Comparison of ENCODE assay signal across 18 cellular contexts in the genomic region with DNA sequence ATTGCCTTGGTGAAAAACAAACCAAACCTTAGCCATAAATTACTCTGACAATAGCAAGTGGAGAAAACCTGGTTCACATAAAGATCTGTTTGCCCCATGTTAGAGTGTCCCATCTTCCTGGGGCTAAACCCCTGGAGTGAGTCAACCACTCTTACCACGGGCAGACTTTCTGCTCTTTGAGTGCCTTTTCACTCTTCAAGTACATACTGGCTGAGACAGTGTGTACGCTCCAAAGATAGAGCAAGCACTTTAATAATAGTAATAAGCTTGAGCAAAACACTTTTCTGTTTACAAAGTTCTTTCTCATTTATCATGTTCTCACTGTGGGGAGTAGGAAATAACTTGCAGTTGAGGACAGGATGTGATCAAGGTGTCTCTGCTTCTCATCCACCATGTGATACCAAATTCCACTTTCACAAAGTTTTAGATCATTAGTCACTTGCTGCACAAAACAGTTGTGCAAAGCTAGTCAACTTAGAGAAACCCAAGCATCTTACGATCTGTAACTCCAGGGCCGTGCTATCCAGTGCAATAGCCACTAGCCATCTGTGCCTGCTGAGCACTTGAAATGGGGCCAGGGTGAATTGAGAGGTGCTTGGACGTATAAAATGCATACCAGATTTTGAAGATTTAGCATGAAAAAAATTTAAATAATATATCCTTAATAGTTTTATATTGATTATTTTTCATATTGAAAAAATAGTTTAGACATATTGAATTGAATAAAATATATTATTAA.
DNase-seq lines count a peak whose midpoint lies in the region; ATAC-seq and TF ChIP-seq lines count a peak whose summit lies in the region.
"Had no signal": no experiment of that assay in that cellular context is flagged by ENCODE, and none has a peak within 500 bp of the region (broad histone marks: within the 10 kb centered on the region; RNA-seq: fewer than 3 reads in every experiment).

No MANE protein-coding gene starts in this region.

- no peaks in the 10 kb centered on the region for H3K27me3 ChIP-seq in gastroesophageal sphincter
- H3K27me3 ChIP-seq: adrenal gland had no signal

- DNase-seq in AG08395 (ENCODE audit: low spot score), result peak; percentile 11
- peak; percentile 75 for DNase-seq in HT1080 (ENCODE audit: low read depth)
- peak; percentile 42 for DNase-seq in astrocyte of the spinal cord (ENCODE audit: low read depth, low spot score)
- DNase-seq in kidney glomerular epithelial cell (lab: John Stamatoyannopoulos, UW), result peak; percentile 3
- DNase-seq in pons (ENCODE audit: low spot score), result no peak
- DNase-seq in SKM-1 treated with dmso at 0.1 percent for 144 hours (lab: John Stamatoyannopoulos, UW; ENCODE audit: unreplicated experiment), result no peak
- DNase-seq: activated gamma-delta T cell; adrenal gland; effector CD8-positive, alpha-beta T cell; KG1; kidney; NCI-H2081 treated with DMSO at 0.1 percent for 48 hours; NCI-H526; SIG-M5; stimulated activated CD4-positive, alpha-beta T cell treated with anti-CD3 and anti-CD28 coated beads, Interleukin-4, amount 100 ng/mL, for 24 hours had no signal

- TF ChIP-seq EP300 in gastroesophageal sphincter (IDR thresholded peaks at IDR 0.05), result no peak

- H3K36me3 ChIP-seq in gastroesophageal sphincter, result no peaks in the 10 kb centered on the region
- H3K36me3 ChIP-seq: adrenal gland had no signal

- no peaks in the 10 kb centered on the region for H3K9me3 ChIP-seq in gastroesophageal sphincter
- H3K9me3 ChIP-seq: adrenal gland had no signal

- ATAC-seq in HG03039 (IDR thresholded peaks at IDR 0.05; ENCODE audit: unreplicated experiment), result no peak
- no peak for ATAC-seq in gastroesophageal sphincter

- H3K27ac ChIP-seq in gastroesophageal sphincter, result no peak overlapping the region
- H3K27ac ChIP-seq: adrenal gland had no signal

- WGBS in gastroesophageal sphincter (ENCODE audit: low coverage in 1 of 2), 2 donors, result 68 to 70% methylated on average over 4 to 5 of the region's 5 CpGs

- TF ChIP-seq CTCF in astrocyte of the spinal cord (IDR thresholded peaks at IDR 0.05; ENCODE audit: low read depth, low read length) (no peak), gastroesophageal sphincter (IDR thresholded peaks at IDR 0.05) (no peak)

- TF ChIP-seq POLR2A in gastroesophageal sphincter (IDR thresholded peaks at IDR 0.05), result no peak

- no peak overlapping the region for H3K4me3 ChIP-seq in astrocyte of the spinal cord (ENCODE audit: low read depth, low read length)
- no peak overlapping the region for H3K4me3 ChIP-seq in gastroesophageal sphincter
- H3K4me3 ChIP-seq: adrenal gland, smooth muscle cell had no signal

- H3K4me1 ChIP-seq in gastroesophageal sphincter, result no peaks in the 10 kb centered on the region
- H3K4me1 ChIP-seq: adrenal gland had no signal

- in situ Hi-C loops in astrocyte of the spinal cord (cut with HindIII; ENCODE audit: low sequenced_read_pairs), result no loop called here

Comparison
In these comparisons a context has a peak if more than half of its experiments do, and no peak if none do; other contexts are left out.
1. DNase-seq: peak in AG08395 (single experiment), HT1080 (single experiment), astrocyte of the spinal cord (single experiment) and kidney glomerular epithelial cell (single experiment); none in pons (single experiment) and SKM-1 treated with dmso at 0.1 percent for 144 hours (single experiment).